ENCODE assay signal across 17 cellular contexts in genomic region chr5:72145351-72145750, GRCh38. TPM values are rescaled to one million over a fixed set of nuclear protein-coding genes. Genes with fewer than 3 reads are reported as not detected.
A peak's percentile ranks its signal among the peaks of the same experiment; 100 is the strongest.
DNase-seq lines count a peak whose midpoint lies in the region; ATAC-seq and TF ChIP-seq lines count a peak whose summit lies in the region.
"Had no signal": no experiment of that assay in that cellular context is flagged by ENCODE, and none has a peak within 500 bp of the region (broad histone marks: within the 10 kb centered on the region; RNA-seq: fewer than 3 reads in every experiment).

No MANE protein-coding gene starts in this region.

- H4K5ac ChIP-seq in IMR-90 (ENCODE audit: low read depth, low read length) = no peak overlapping the region

- peaks cover 86% of the 10 kb centered on the region for H3K4me1 Mint-ChIP-seq in glutamatergic neuron (ENCODE audit: low read depth, unreplicated experiment)
- H3K4me1 Mint-ChIP-seq: stimulated activated naive CD8-positive, alpha-beta T cell treated with anti-CD3 and anti-CD28 coated beads, Interleukin-15, amount 100 ng/mL, for 72 hours had no signal

- H3K18ac ChIP-seq in IMR-90 (ENCODE audit: low read depth, low read length) = no peak overlapping the region

- H2BK20ac ChIP-seq in IMR-90 (ENCODE audit: low read depth, low read length) = no peak overlapping the region

- peaks cover 23% of the 10 kb centered on the region for H3K27me3 Mint-ChIP-seq in glutamatergic neuron (ENCODE audit: unreplicated experiment)

- TF ChIP-seq RAD21 in IMR-90 (IDR thresholded peaks at IDR 0.05; ENCODE audit: low read length) = no peak

- H3K4me2 ChIP-seq in IMR-90 (ENCODE audit: low read depth, low read length) = no peak overlapping the region

- intact Hi-C loops in IMR-90 (cut with micrococcal nuclease) = no loop called here

- H3K56ac ChIP-seq in IMR-90 (ENCODE audit: extremely low read depth, insufficient read depth, low read length) = no peak overlapping the region

- no peak for ATAC-seq in IMR-90 (ENCODE audit: low read depth)
- ATAC-seq in stimulated activated naive CD8-positive, alpha-beta T cell treated with anti-CD3 and anti-CD28 coated beads, Interleukin-15, Interleukin-2, amounts not matched to agents 100 U/mL and 50 U/mL, for 24 hours = no peak
- ATAC-seq: pancreas; PC-3; stimulated activated naive CD8-positive, alpha-beta T cell treated with anti-CD3 and anti-CD28 coated beads, Interleukin-15, amount 100 ng/mL, for 72 hours had no signal

- H2AFZ ChIP-seq in IMR-90 (replicated peaks; ENCODE audit: low read length, poor library complexity) = no peak overlapping the region

- no CpG with 5 or more reads among the region's 1 CpG for WGBS in IMR-90 (ENCODE audit: extremely low coverage in 2 of 2, insufficient read length in 1 of 2), 2 experiments

- H3K23ac ChIP-seq in IMR-90 (ENCODE audit: low read depth, low read length) = no peak overlapping the region

- peak overlapping the region; percentile 65 for H3K4me3 Mint-ChIP-seq in glutamatergic neuron (ENCODE audit: unreplicated experiment)
- H3K4me3 Mint-ChIP-seq: activated T-cell treated with anti-CD3 and anti-CD28 coated beads, Interleukin-2, amount 50 U/mL, for 24 hours; stimulated activated naive CD8-positive, alpha-beta T cell treated with anti-CD3 and anti-CD28 coated beads, Interleukin-15, amount 100 ng/mL, for 72 hours had no signal

- TF ChIP-seq CTCF in IMR-90 (conservative IDR thresholded peaks at IDR 0.05; ENCODE audit: low read depth, low read length) (no peak), glutamatergic neuron (IDR thresholded peaks at IDR 0.05; ENCODE audit: partially characterized antibody, unreplicated experiment) (no peak)

- no peaks in the 10 kb centered on the region for H3K27me3 ChIP-seq in IMR-90 (ENCODE audit: control insufficient read depth, insufficient read depth, low read length)
- H3K27me3 ChIP-seq: BE2C, pancreas had no signal

- H3K27ac Mint-ChIP-seq in glutamatergic neuron (ENCODE audit: unreplicated experiment) = peak overlapping the region; percentile 79
- H3K27ac Mint-ChIP-seq: activated T-cell treated with anti-CD3 and anti-CD28 coated beads, Interleukin-2, amount 50 U/mL, for 24 hours; stimulated activated naive CD8-positive, alpha-beta T cell treated with anti-CD3 and anti-CD28 coated beads, Interleukin-15, amount 100 ng/mL, for 72 hours had no signal

- no peak overlapping the region for H2BK120ac ChIP-seq in IMR-90 (ENCODE audit: low read depth, low read length)

- H2BK5ac ChIP-seq in IMR-90 (ENCODE audit: low read depth, low read length, poor library complexity, severe bottlenecking) = peak overlapping the region; percentile 40

- peaks cover 9% of the 10 kb centered on the region for H3K36me3 Mint-ChIP-seq in glutamatergic neuron (ENCODE audit: unreplicated experiment)

- H3K14ac ChIP-seq in IMR-90 (replicated peaks; ENCODE audit: low read depth, low read length) = no peak overlapping the region

- 0 out of 4 replicates have a peak overlapping the region, but pooled peaks of 1 of the 2 experiments have one; percentile 36 for H4K8ac ChIP-seq in IMR-90 (ENCODE audit: low read depth in 2 of 2, low read length in 2 of 2)

- no peak overlapping the region for H4K91ac ChIP-seq in IMR-90 (ENCODE audit: insufficient read depth, low read depth, low read length)

- POLR2A ChIA-PET in IMR-90 (lab: Charles Lee; ENCODE audit: unreplicated experiment) = no interaction called here

- no TSS peak for BruUV-seq in IMR-90 (replicated peaks; lab: Mats Ljungman, UMichigan)

- no peak overlapping the region for H2AK5ac ChIP-seq in IMR-90 (ENCODE audit: low read depth, low read length)

- in situ Hi-C loops in IMR-90 (cut with MboI; ENCODE audit: low sequenced_read_pairs) = no loop called here

- no peak for TF ChIP-seq POLR2A in IMR-90 (IDR thresholded peaks at IDR 0.05; ENCODE audit: low read depth, low read length)

- DNase-seq in IMR-90 (no peak), glutamatergic neuron (no peak), NCI-H510A (lab: John Stamatoyannopoulos, UW) (no peak)
- DNase-seq in stimulated activated CD4-positive, alpha-beta T cell treated with anti-CD3 and anti-CD28 coated beads, Interleukin-2, amount 100 ng/mL, for 48 hours = no peak
- DNase-seq in stimulated activated naive CD8-positive, alpha-beta T cell treated with anti-CD3 and anti-CD28 coated beads, Interleukin-15, Interleukin-2, amounts not matched to agents 100 U/mL and 50 U/mL, for 24 hours = no peak
- DNase-seq: activated CD4-positive, alpha-beta T cell treated with anti-CD3 and anti-CD28 coated beads, Interleukin-2, amount 50 U/mL, for 1 hour; activated T-cell treated with anti-CD3 and anti-CD28 coated beads, Interleukin-2, amount 50 U/mL, for 24 hours; BE2C; KG1; kidney glomerular epithelial cell; NCI-H1694; pancreas; PC-3; stimulated activated naive CD8-positive, alpha-beta T cell treated with anti-CD3 and anti-CD28 coated beads, Interleukin-15, amount 100 ng/mL, for 72 hours had no signal

- dilution Hi-C loops in IMR-90 (cut with HindIII; ENCODE audit: low sequenced_read_pairs, unreplicated experiment) = no loop called here

- no peak overlapping the region for H3K4ac ChIP-seq in IMR-90 (ENCODE audit: low read depth, low read length)

- H3K27ac ChIP-seq in IMR-90 (ENCODE audit: insufficient read depth, low read length) (no peak overlapping the region), angular gyrus (ENCODE audit: low read depth, low read length) (peak overlapping the region; percentile 86), temporal lobe (ENCODE audit: low read depth, low read length) (peak overlapping the region; percentile 90)
- H3K27ac ChIP-seq: epithelial cell of prostate, pancreas had no signal

- H2AK9ac ChIP-seq in IMR-90 (replicated peaks; ENCODE audit: low read depth, low read length, poor library complexity) = no peak overlapping the region

- H4K20me1 ChIP-seq in IMR-90 (ENCODE audit: insufficient read depth, low read length) = no peaks in the 10 kb centered on the region; the same call in 1 of the 2 replicates

- peaks cover 46 to 88% of the 10 kb centered on the region in 2 experiments for H3K79me1 ChIP-seq in IMR-90 (ENCODE audit: low read depth in 1 of 2, low read length in 2 of 2)

- no peak overlapping the region for H2BK15ac ChIP-seq in IMR-90 (ENCODE audit: low read depth, low read length)

- no peak overlapping the region for H3K9ac ChIP-seq in IMR-90 (ENCODE audit: low read depth, low read length)

- H3K9me3 ChIP-seq in IMR-90 (ENCODE audit: control insufficient read depth, insufficient read depth, low read length) = no peaks in the 10 kb centered on the region
- H3K9me3 ChIP-seq: BE2C, pancreas had no signal

- peaks cover 26% of the 10 kb centered on the region for H3K9me3 Mint-ChIP-seq in glutamatergic neuron (ENCODE audit: unreplicated experiment)
- H3K9me3 Mint-ChIP-seq: activated T-cell treated with anti-CD3 and anti-CD28 coated beads, Interleukin-2, amount 50 U/mL, for 24 hours; stimulated activated naive CD8-positive, alpha-beta T cell treated with anti-CD3 and anti-CD28 coated beads, Interleukin-15, amount 100 ng/mL, for 72 hours had no signal

- no peak overlapping the region for H3K4me3 ChIP-seq in IMR-90 (ENCODE audit: insufficient read depth, low read depth, low read length)
- H3K4me3 ChIP-seq: pancreas had no signal

- peaks cover 29% of the 10 kb centered on the region for H3K9me1 ChIP-seq in IMR-90 (ENCODE audit: insufficient read depth, low read length)

- CTCF ChIA-PET in IMR-90 (lab: Yijun Ruan, JAX) = no interaction called here

- peaks cover 12% of the 10 kb centered on the region for H3K36me3 ChIP-seq in IMR-90 (ENCODE audit: control insufficient read depth, insufficient read depth, low read length)
- H3K36me3 ChIP-seq: pancreas had no signal

- H3K4me1 ChIP-seq in IMR-90 (ENCODE audit: control insufficient read depth, insufficient read depth, low read length) = peaks cover 20% of the 10 kb centered on the region
- H3K4me1 ChIP-seq: pancreas had no signal

TF ChIP-seq in IMR-90, 13 proteins besides CTCF, POLR2A, EP300 and RAD21:
- TF ChIP-seq CEBPB (IDR thresholded peaks at IDR 0.05; ENCODE audit: low read depth, low read length) = peak; percentile 78
- TF ChIP-seq MXI1 (IDR thresholded peaks at IDR 0.05; ENCODE audit: borderline replicate concordance, low read depth, low read length) = no peak
- TF ChIP-seq NFE2L2 (IDR thresholded peaks at IDR 0.05; ENCODE audit: low read depth, low read length) = no peak
- TF ChIP-seq MAFK (IDR thresholded peaks at IDR 0.05; ENCODE audit: low read depth, low read length) = peak; percentile 54
- no peak for TF ChIP-seq BHLHE40 (IDR thresholded peaks at IDR 0.05; ENCODE audit: low read depth, low read length)

RNA-seq across cellular contexts. Expression of gene MAP1B, which starts 38.1 kb away (rescaled TPM):
- 183 and 212 TPM in 2 replicates for total RNA-seq in IMR-90 (2012; rRNA removed)
- polyA plus RNA-seq in IMR-90 (2012; rRNA removed) = 38.8 and 41.1 TPM in 2 replicates
- 19.2 and 29.1 TPM in 2 replicates for polyA plus RNA-seq in IMR-90 (2012; cell fraction: cytosol; rRNA removed)
- polyA plus RNA-seq in IMR-90 (2012; cell fraction: nucleus; rRNA removed; ENCODE audit: low replicate concordance) = 33.2 and 44.8 TPM in 2 replicates
- 2,530 TPM for total RNA-seq in glutamatergic neuron (ENCODE audit: unreplicated experiment)
- total RNA-seq in temporal lobe = 786 TPM
